ENCODE assay signal across 8 cellular contexts in genomic region chr10:101354584-101355070, GRCh38. TPM values are rescaled to one million over a fixed set of nuclear protein-coding genes. Genes with fewer than 3 reads are reported as not detected.
A peak's percentile ranks its signal among the peaks of the same experiment; 100 is the strongest.
DNase-seq lines count a peak whose midpoint lies in the region; ATAC-seq and TF ChIP-seq lines count a peak whose summit lies in the region.

No MANE protein-coding gene starts in this region.

- ATAC-seq in GM19324 (IDR thresholded peaks at IDR 0.05; ENCODE audit: low FRiP score, unreplicated experiment) (no peak), HG03378 (IDR thresholded peaks at IDR 0.05; ENCODE audit: unreplicated experiment) (no peak)

- peaks cover 11% of the 10 kb centered on the region for H3K27me3 Mint-ChIP-seq in neural crest cell (ENCODE audit: low read depth)

- no peak for TF ChIP-seq CTCF in neural crest cell (conservative IDR thresholded peaks at IDR 0.05)

- peaks cover 27% of the 10 kb centered on the region for H3K4me1 Mint-ChIP-seq in neural crest cell

- peak overlapping the region; percentile 97 for H3K27ac Mint-ChIP-seq in neural crest cell (ENCODE audit: unreplicated experiment)

- peak overlapping the region; percentile 98 for H3K4me3 Mint-ChIP-seq in neural crest cell

- H3K27ac ChIP-seq in epithelial cell of prostate = peak overlapping the region; percentile 75

- H3K9me3 Mint-ChIP-seq in neural crest cell = no peaks in the 10 kb centered on the region

- peak; percentile 44 for DNase-seq in NCI-H748 (lab: John Stamatoyannopoulos, UW; ENCODE audit: unreplicated experiment)
- DNase-seq in NCI-H748 treated with DMSO at 0.1 percent for 48 hours (lab: John Stamatoyannopoulos, UW) = no peak
- DNase-seq in RKO (ENCODE audit: low spot score) = peak; percentile 57
- DNase-seq in epithelial cell of prostate (ENCODE audit: low read depth, low spot score) = no peak
- DNase-seq in neural crest cell (ENCODE audit: low read depth, low spot score) = no peak
- no peak for DNase-seq in NCI-H2196 (lab: John Stamatoyannopoulos, UW; ENCODE audit: unreplicated experiment)

- no peaks in the 10 kb centered on the region for H3K36me3 Mint-ChIP-seq in neural crest cell (ENCODE audit: low read depth)

RNA-seq across cellular contexts. Expression of gene BTRC, which starts 0.7 kb away (rescaled TPM):
- total RNA-seq in neural crest cell = 35.5 and 37.0 TPM in 2 replicates

Comparison
In these comparisons a context has a peak if more than half of its experiments do, and no peak if none do; other contexts are left out.
1. DNase-seq: peak in NCI-H748 (single experiment) and RKO (single experiment); none in NCI-H748 treated with DMSO at 0.1 percent for 48 hours (single experiment), epithelial cell of prostate (single experiment), neural crest cell (single experiment) and NCI-H2196 (single experiment).